In genomic region chr11:62665630-62666258, GRCh38 we compare ENCODE assay signal across 8 cellular contexts. TPM values are rescaled to one million over a fixed set of nuclear protein-coding genes. Genes with fewer than 3 reads are reported as not detected.
DNase-seq lines count a peak whose midpoint lies in the region; ATAC-seq, FAIRE-seq and TF ChIP-seq lines count a peak whose summit lies in the region.

No MANE protein-coding gene starts in this region.

- peak overlapping the region; percentile 97 for H3K27ac Mint-ChIP-seq in endodermal cell
- peak overlapping the region; percentile 98 to 99 for H3K27ac Mint-ChIP-seq in stimulated activated naive CD8-positive, alpha-beta T cell treated with anti-CD3 and anti-CD28 coated beads, Interleukin-15, amount 100 ng/mL, for 72 hours

- H3K9me3 Mint-ChIP-seq in endodermal cell: no peaks in the 10 kb centered on the region
- no peaks in the 10 kb centered on the region for H3K9me3 Mint-ChIP-seq in stimulated activated naive CD8-positive, alpha-beta T cell treated with anti-CD3 and anti-CD28 coated beads, Interleukin-15, amount 100 ng/mL, for 72 hours

- H3K36me3 ChIP-seq in endodermal cell (ENCODE audit: control insufficient read depth, insufficient read depth, low read length): peaks cover 25% of the 10 kb centered on the region
- H3K36me3 ChIP-seq in muscle layer of colon (ENCODE audit: insufficient read depth, low read length): peaks cover 17% of the 10 kb centered on the region

- H3K4me1 ChIP-seq in endodermal cell (ENCODE audit: control insufficient read depth, insufficient read depth, low read length): no peaks in the 10 kb centered on the region
- peaks cover 28% of the 10 kb centered on the region for H3K4me1 ChIP-seq in muscle layer of colon (ENCODE audit: insufficient read depth, low read length)

- TF ChIP-seq POLR2A in H54 (IDR thresholded peaks at IDR 0.05; ENCODE audit: low read depth, low read length): peak; percentile 31
- no peak for TF ChIP-seq POLR2A in NB4 (IDR thresholded peaks at IDR 0.05; ENCODE audit: extremely low read depth, insufficient read length)

- H3K4me3 ChIP-seq in NB4 (ENCODE audit: low read depth, low read length): peak overlapping the region; percentile 100
- H3K4me3 ChIP-seq in endodermal cell (ENCODE audit: low read length): peak overlapping the region; percentile 91
- H3K4me3 ChIP-seq in muscle layer of colon (ENCODE audit: low read depth in 1 of 2, low read length in 2 of 2): peak overlapping the region; percentile 75 to 91

- 5 to 6% methylated on average over 24 to 38 of the region's 38 CpGs for WGBS in endodermal cell (ENCODE audit: insufficient coverage in 1 of 2, insufficient read length in 1 of 2), 2 experiments

- H3K27me3 ChIP-seq in endodermal cell (ENCODE audit: control insufficient read depth, insufficient read depth, low read length, poor library complexity, severe bottlenecking) (no peaks in the 10 kb centered on the region), muscle layer of colon (ENCODE audit: control insufficient read depth in 1 of 2, insufficient read depth in 2 of 2, low read length in 2 of 2) (no peaks in the 10 kb centered on the region)

- H3K9me3 ChIP-seq in endodermal cell (ENCODE audit: control insufficient read depth, low read length): no peaks in the 10 kb centered on the region
- H3K9me3 ChIP-seq in muscle layer of colon (ENCODE audit: low read length): no peaks in the 10 kb centered on the region

- peaks cover 31% of the 10 kb centered on the region for H3K36me3 Mint-ChIP-seq in endodermal cell (ENCODE audit: low read depth)

- peak overlapping the region; percentile 98 for H3K4me3 Mint-ChIP-seq in endodermal cell
- peak overlapping the region; percentile 91 to 95 for H3K4me3 Mint-ChIP-seq in stimulated activated naive CD8-positive, alpha-beta T cell treated with anti-CD3 and anti-CD28 coated beads, Interleukin-15, amount 100 ng/mL, for 72 hours

- DNase-seq in DMS53 treated with DMSO at 0.1 percent for 48 hours (lab: John Stamatoyannopoulos, UW; ENCODE audit: unreplicated experiment) (peak; percentile 61), H54 (ENCODE audit: insufficient read length, low spot score) (no peak), NB4 (ENCODE audit: low read depth) (peak; percentile 73), endodermal cell (peak; percentile 60)
- peak; percentile 81 for DNase-seq in activated CD8-positive, alpha-beta memory T cell treated with anti-CD3 and anti-CD28 coated beads, Interleukin-2, amount 50 U/mL, for 4 hours
- DNase-seq in stimulated activated naive CD8-positive, alpha-beta T cell treated with anti-CD3 and anti-CD28 coated beads, Interleukin-15, amount 100 ng/mL, for 72 hours: peak; percentile 59 to 69

- peak overlapping the region; percentile 91 for H3K9ac ChIP-seq in endodermal cell (ENCODE audit: extremely low read depth, low read length, poor library complexity, severe bottlenecking)
- peak overlapping the region; percentile 88 for H3K9ac ChIP-seq in muscle layer of colon (ENCODE audit: low read length)

- H3K27ac ChIP-seq in endodermal cell (ENCODE audit: low read depth, low read length) (peak overlapping the region; percentile 61), muscle layer of colon (ENCODE audit: low read depth, low read length) (peak overlapping the region; percentile 95)

- ATAC-seq in stimulated activated naive CD8-positive, alpha-beta T cell treated with anti-CD3 and anti-CD28 coated beads, Interleukin-15, amount 100 ng/mL, for 72 hours: peak; percentile 56
- no peak for ATAC-seq in HG03025 (IDR thresholded peaks at IDR 0.05; ENCODE audit: low FRiP score, unreplicated experiment)

- H3K27me3 Mint-ChIP-seq in endodermal cell (ENCODE audit: insufficient read depth): no peaks in the 10 kb centered on the region
- H3K27me3 Mint-ChIP-seq in stimulated activated naive CD8-positive, alpha-beta T cell treated with anti-CD3 and anti-CD28 coated beads, Interleukin-15, amount 100 ng/mL, for 72 hours: no peaks in the 10 kb centered on the region

- no peak for TF ChIP-seq CTCF in NB4 (IDR thresholded peaks at IDR 0.05; ENCODE audit: low read depth, low read length)
- TF ChIP-seq CTCF in endodermal cell (conservative IDR thresholded peaks at IDR 0.05): no peak

- FAIRE-seq in H54 (lab: Jason Lieb, UNC): no peak

- peaks cover 20% of the 10 kb centered on the region for H3K4me1 Mint-ChIP-seq in endodermal cell
- H3K4me1 Mint-ChIP-seq in stimulated activated naive CD8-positive, alpha-beta T cell treated with anti-CD3 and anti-CD28 coated beads, Interleukin-15, amount 100 ng/mL, for 72 hours: peaks cover 60% of the 10 kb centered on the region

RNA-seq across cellular contexts. Expression of gene CSKMT, which starts 0.6 kb away (rescaled TPM):
- total RNA-seq in endodermal cell: 10 to 100 TPM; 29.9 to 39.4 TPM
- polyA plus RNA-seq in endodermal cell (2013, experiment 1 of 2): 88.0 TPM
- 127 TPM for polyA plus RNA-seq in endodermal cell (2013, experiment 2 of 2)

RNA-seq across cellular contexts. Expression of gene C11orf98, which starts 0.7 kb away (rescaled TPM):
- 100 to 1,000 TPM; 125 to 140 TPM for total RNA-seq in endodermal cell
- 99.2 TPM for polyA plus RNA-seq in endodermal cell (2013, experiment 1 of 2)
- polyA plus RNA-seq in endodermal cell (2013, experiment 2 of 2): 95.9 TPM

RNA-seq across cellular contexts. Expression of gene UQCC3, which starts 5.7 kb away (rescaled TPM):
- 10 to 100 TPM in 1 of 2 donors, 1 to 10 TPM in 1; 9.2 to 11.1 TPM for total RNA-seq in endodermal cell
- 11.0 TPM for polyA plus RNA-seq in endodermal cell (2013, experiment 1 of 2)
- polyA plus RNA-seq in endodermal cell (2013, experiment 2 of 2): 9.7 TPM

RNA-seq across cellular contexts. Expression of gene LBHD1, which starts 6.3 kb away (rescaled TPM):
- total RNA-seq in endodermal cell: 10 to 100 TPM in 1 of 2 donors, 1 to 10 TPM in 1; 7.5 to 14.1 TPM
- polyA plus RNA-seq in endodermal cell (2013, experiment 1 of 2): 2.7 TPM
- polyA plus RNA-seq in endodermal cell (2013, experiment 2 of 2): 1.7 TPM

RNA-seq across cellular contexts. Expression of gene INTS5, which starts 12.6 kb away (rescaled TPM):
- total RNA-seq in endodermal cell: 10 to 100 TPM; 19.0 to 21.6 TPM
- polyA plus RNA-seq in endodermal cell (2013, experiment 1 of 2): 15.4 TPM
- polyA plus RNA-seq in endodermal cell (2013, experiment 2 of 2): 14.1 TPM
